Comparison of ENCODE assay signal across 18 cellular contexts in genomic region chrX:34918091-34918736, GRCh38. TPM values are rescaled to one million over a fixed set of nuclear protein-coding genes. Genes with fewer than 3 reads are reported as not detected.
DNase-seq lines count a peak whose midpoint lies in the region; ATAC-seq lines count a peak whose summit lies in the region.
"Had no signal": no experiment of that assay in that cellular context is flagged by ENCODE, and none has a peak within 500 bp of the region (broad histone marks: within the 10 kb centered on the region; RNA-seq: fewer than 3 reads in every experiment).

No MANE protein-coding gene starts in this region.

- peak; percentile 76 for DNase-seq in ELR (ENCODE audit: low read depth)
- DNase-seq in SK-N-MC (ENCODE audit: low read depth, low spot score) = no peak
- DNase-seq in fibroblast of peridontal ligament (ENCODE audit: extremely low read depth) = peak; percentile 59
- DNase-seq in renal cortical epithelial cell (ENCODE audit: low read depth) = peak; percentile 76
- DNase-seq in superior temporal gyrus (ENCODE audit: extremely low spot score) = no peak
- DNase-seq in NCI-H510A (lab: John Stamatoyannopoulos, UW) = no peak
- DNase-seq in SJCRH30 = no peak
- DNase-seq: activated CD4-positive, alpha-beta T cell treated with anti-CD3 and anti-CD28 coated beads for 1 hour; activated naive CD8-positive, alpha-beta T cell treated with anti-CD3 and anti-CD28 coated beads for 36 hours; CD8-positive, alpha-beta T cell; GF-D8; heart left ventricle; NCI-H226 had no signal

- H3K4me3 ChIP-seq in SK-N-MC (no peak overlapping the region), SJCRH30 (no peak overlapping the region)
- H3K4me3 ChIP-seq: heart left ventricle had no signal

- H3K27ac ChIP-seq in SK-N-MC = 0 out of 2 replicates have a peak overlapping the region, but pooled peaks have one; percentile 42
- no peak overlapping the region for H3K27ac ChIP-seq in SJCRH30
- H3K27ac ChIP-seq: heart left ventricle had no signal

- ATAC-seq in HG03565 (IDR thresholded peaks at IDR 0.05; ENCODE audit: unreplicated experiment) = no peak
- ATAC-seq: CD8-positive, alpha-beta T cell; HCT116 had no signal

- H3K9ac ChIP-seq in SK-N-MC (ENCODE audit: insufficient read length) = no peak overlapping the region

- H3K4me1 ChIP-seq in SJCRH30 = no peaks in the 10 kb centered on the region
- H3K4me1 ChIP-seq: heart left ventricle had no signal

- H3K27me3 ChIP-seq in SJCRH30 = no peaks in the 10 kb centered on the region
- H3K27me3 ChIP-seq: heart left ventricle had no signal

- H3K36me3 ChIP-seq in SK-N-MC (ENCODE audit: insufficient read depth, low read length) = no peaks in the 10 kb centered on the region
- H3K36me3 ChIP-seq in SJCRH30 = no peaks in the 10 kb centered on the region
- H3K36me3 ChIP-seq: heart left ventricle had no signal

- H3K9me3 ChIP-seq in SK-N-MC (ENCODE audit: low read depth, low read length) (no peaks in the 10 kb centered on the region; the same call in 1 of the 2 replicates), SJCRH30 (replicated peaks) (no peaks in the 10 kb centered on the region)

RNA-seq across cellular contexts. Expression of gene FAM47B, which starts 24.4 kb away (rescaled TPM):
- not detected in 2 replicates for total RNA-seq in renal cortical epithelial cell
- total RNA-seq in SJCRH30 (2014; rRNA removed; shearing (Covaris generic)) = not detected in 2 replicates
- total RNA-seq: activated naive CD8-positive, alpha-beta T cell treated with anti-CD3 and anti-CD28 coated beads for 36 hours; CD8-positive, alpha-beta T cell; heart left ventricle; HT-29; liver; skeletal muscle tissue had no signal

Comparison
In these comparisons a context has a peak if more than half of its experiments do, and no peak if none do; other contexts are left out.
1. DNase-seq: peak in ELR (single experiment), fibroblast of peridontal ligament (single experiment) and renal cortical epithelial cell (single experiment); none in SK-N-MC (single experiment), superior temporal gyrus (single experiment), NCI-H510A (single experiment) and SJCRH30 (0 of 2).